Comparison of ENCODE assay signal across 16 cellular contexts in genomic region chr10:89491932-89492331, GRCh38. TPM values are rescaled to one million over a fixed set of nuclear protein-coding genes. Genes with fewer than 3 reads are reported as not detected.
DNase-seq lines count a peak whose midpoint lies in the region; ATAC-seq, FAIRE-seq and TF ChIP-seq lines count a peak whose summit lies in the region.
"Had no signal": no experiment of that assay in that cellular context is flagged by ENCODE, and none has a peak within 500 bp of the region (broad histone marks: within the 10 kb centered on the region; RNA-seq: fewer than 3 reads in every experiment).

No MANE protein-coding gene starts in this region.

- H3K27ac Mint-ChIP-seq in H9, result peak overlapping the region in 2 of 3 experiments; percentile 40 to 97; a peak in 3 of 7 replicates
- H3K27ac Mint-ChIP-seq: CD4-positive, alpha-beta memory T cell had no signal

- H3K23me2 ChIP-seq in H9 (ENCODE audit: insufficient read length, low read depth, low read length, poor library complexity, severe bottlenecking), result no peaks in the 10 kb centered on the region

- no peaks in the 10 kb centered on the region for H3K36me3 ChIP-seq in HEK293 (ENCODE audit: control insufficient read depth in 2 of 2, insufficient read depth in 1 of 2, low read length in 2 of 2)

- no peak overlapping the region for H3K23ac ChIP-seq in H9 (ENCODE audit: insufficient read length, low read depth, low read length)

- ATAC-seq in HG03354 (IDR thresholded peaks at IDR 0.05; ENCODE audit: poor library complexity, severe bottlenecking, unreplicated experiment), result no peak

- no peak overlapping the region for H2BK120ac ChIP-seq in H9 (ENCODE audit: low read depth, low read length, poor library complexity, severe bottlenecking)

- H2BK5ac ChIP-seq in H9 (ENCODE audit: insufficient read length, low read length), result no peak overlapping the region

- H3T11ph ChIP-seq in H9 (ENCODE audit: low read length), result no peak overlapping the region

- no peak overlapping the region for H4K8ac ChIP-seq in H9 (replicated peaks; ENCODE audit: insufficient read length, low read depth, low read length)

- H3K56ac ChIP-seq in H9 (ENCODE audit: insufficient read length, low read depth, low read length), result no peak overlapping the region

- no peaks in the 10 kb centered on the region; the same call in 1 of the 2 replicates for H3K4me1 ChIP-seq in H9 (ENCODE audit: insufficient read depth, low read length)
- no peaks in the 10 kb centered on the region for H3K4me1 ChIP-seq in HEK293 (ENCODE audit: control insufficient read depth, insufficient read depth, low read length)

- no peak overlapping the region for H3K14ac ChIP-seq in H9 (ENCODE audit: insufficient read depth, low read length)

- H3K4me1 Mint-ChIP-seq in H9, result peaks cover 23 to 32% of the 10 kb centered on the region in 2 experiments
- H3K4me1 Mint-ChIP-seq: CD4-positive, alpha-beta memory T cell had no signal

- H2BK15ac ChIP-seq in H9 (ENCODE audit: low read depth, low read length), result no peak overlapping the region

- no peak overlapping the region for H3K27ac ChIP-seq in H9 (ENCODE audit: insufficient read length, low read depth, low read length)
- H3K27ac ChIP-seq in HEK293 (ENCODE audit: extremely low read depth, low read depth, low read length), result no peak overlapping the region

- H3K4me3 Mint-ChIP-seq in H9, result no peak overlapping the region
- H3K4me3 Mint-ChIP-seq: CD4-positive, alpha-beta memory T cell had no signal

- no CpG with 5 or more reads among the region's 2 CpGs for WGBS in H9 (ENCODE audit: extremely low coverage, insufficient read length, low lambda C conversion rate)

- H2AK5ac ChIP-seq in H9 (ENCODE audit: insufficient read length, low read length), result no peak overlapping the region

- no peak overlapping the region for H3K9ac ChIP-seq in H9 (ENCODE audit: extremely low read depth, insufficient read length, low read length)

- H3K18ac ChIP-seq in H9 (ENCODE audit: insufficient read length, low read depth, low read length), result no peak overlapping the region

- POLR2A ChIA-PET in HEK293 (lab: Yijun Ruan, JAX), result no interaction called here

- H3K27me3 ChIP-seq in H9 (ENCODE audit: insufficient read depth, low read length), result no peaks in the 10 kb centered on the region

- no peaks in the 10 kb centered on the region for H3K9me3 ChIP-seq in H9 (ENCODE audit: control insufficient read depth, low read depth, low read length)
- no peaks in the 10 kb centered on the region for H3K9me3 ChIP-seq in HEK293 (ENCODE audit: control insufficient read depth, insufficient read depth, low read depth, low read length)

- H3K9me3 Mint-ChIP-seq in H9, result no peaks in the 10 kb centered on the region
- H3K9me3 Mint-ChIP-seq: CD4-positive, alpha-beta memory T cell had no signal

- H4K5ac ChIP-seq in H9 (ENCODE audit: insufficient read length, low read depth, low read length), result no peak overlapping the region

- no peak overlapping the region for H3K4ac ChIP-seq in H9 (ENCODE audit: low read depth, low read length)

- H2BK20ac ChIP-seq in H9 (ENCODE audit: low read depth, low read length, poor library complexity, severe bottlenecking), result no peak overlapping the region

- no peak overlapping the region for H2AFZ ChIP-seq in H9 (ENCODE audit: low read length)

- peak; percentile 43 for FAIRE-seq in islet of Langerhans (lab: Jason Lieb, UNC)
- FAIRE-seq: G401.6, GM12892 had no signal

- no peaks in the 10 kb centered on the region for H3K79me2 ChIP-seq in H9 (ENCODE audit: insufficient read depth, low read length)

- no peak overlapping the region for H3K4me3 ChIP-seq in HEK293 (ENCODE audit: low read depth, low read length)

- no peaks in the 10 kb centered on the region for H3K79me1 ChIP-seq in H9 (ENCODE audit: insufficient read depth, low read depth, low read length, poor library complexity, severe bottlenecking)

- H4K20me1 ChIP-seq in H9 (ENCODE audit: control insufficient read depth, insufficient read depth, insufficient read length), result no peaks in the 10 kb centered on the region

- CTCF ChIA-PET in HEK293 (lab: Yijun Ruan, JAX), result interaction anchor here (1.0 kb wide), 1 partner anchor 11 kb away, joined by 4 read pairs; no protein-coding TSS in a partner anchor

- DNase-seq in H9 (no peak), NOMO-1 treated with DMSO at 0.1 percent for 48 hours (lab: John Stamatoyannopoulos, UW; ENCODE audit: unreplicated experiment) (no peak)
- DNase-seq in stimulated activated CD4-positive, alpha-beta T cell treated with anti-CD3 and anti-CD28 coated beads, Interleukin-12 subunit alpha, Interleukin-12 subunit beta, amount 100 ng/mL, for 4 hours, result no peak
- DNase-seq: C1 segment of cervical spinal cord; Calu3; CD4-positive, alpha-beta memory T cell; COR-L47; DMS53; DND-41; GOT3; HCEC 1CT had no signal

- no peak overlapping the region for H2BK12ac ChIP-seq in H9 (ENCODE audit: insufficient read length, low read depth, low read length)

- no peaks in the 10 kb centered on the region for H3K27me3 Mint-ChIP-seq in H9 (ENCODE audit: low read depth)

- H3K36me3 Mint-ChIP-seq in H9 (ENCODE audit: insufficient read depth in 1 of 3, low read depth in 3 of 3), result no peaks in the 10 kb centered on the region
- H3K36me3 Mint-ChIP-seq: CD4-positive, alpha-beta memory T cell had no signal

- H4K91ac ChIP-seq in H9 (ENCODE audit: insufficient read length, low read depth, low read length), result no peak overlapping the region

- TF ChIP-seq CTCF in H9 (conservative IDR thresholded peaks at IDR 0.05), result no peak
- TF ChIP-seq CTCF in HEK293 (tag by site-specific recombination; IDR thresholded peaks at IDR 0.05), result no peak

- H3K4me2 ChIP-seq in H9 (ENCODE audit: insufficient read depth, insufficient read length, low read length), result no peak overlapping the region

TF ChIP-seq in HEK293, 187 proteins besides CTCF, POLR2A, EP300 and RAD21:
- TF ChIP-seq PATZ1 (tag by site-specific recombination; IDR thresholded peaks at IDR 0.05) (no peak), ATF2 (tag by site-specific recombination; IDR thresholded peaks at IDR 0.05; ENCODE audit: low read depth) (peak; percentile 59; the same call in 1 of the 2 replicates)

RNA-seq across cellular contexts. Expression of gene SLC16A12, which starts 43.5 kb away (rescaled TPM):
- 0.77 and 0.88 TPM in 2 replicates for total RNA-seq in H9 (2021)
- total RNA-seq: CD4-positive, alpha-beta memory T cell had no signal
